Comparison of ENCODE assay signal across 15 cellular contexts in the genomic region with DNA sequence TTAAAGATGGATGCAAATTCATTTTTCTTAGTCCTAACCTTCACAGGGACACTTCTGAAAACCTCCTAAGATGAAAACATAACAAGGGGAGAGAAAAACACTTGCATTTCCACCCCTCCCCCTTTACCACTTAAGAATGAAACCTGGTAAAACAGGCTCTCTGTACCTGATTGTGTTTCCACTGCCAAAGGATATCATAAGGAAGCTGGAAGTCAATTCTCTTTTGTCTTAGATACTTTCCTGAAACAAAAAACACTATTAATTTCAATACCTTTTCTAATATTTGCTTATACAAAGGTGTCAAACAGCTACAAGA. TPM values are rescaled to one million over a fixed set of nuclear protein-coding genes. Genes with fewer than 3 reads are reported as not detected.
DNase-seq lines count a peak whose midpoint lies in the region; ATAC-seq and TF ChIP-seq lines count a peak whose summit lies in the region.
"Had no signal": no experiment of that assay in that cellular context is flagged by ENCODE, and none has a peak within 500 bp of the region (broad histone marks: within the 10 kb centered on the region; RNA-seq: fewer than 3 reads in every experiment).

No MANE protein-coding gene starts in this region.

- H4K20me1 ChIP-seq in GM23338 (replicated peaks; ENCODE audit: insufficient read depth): no peaks in the 10 kb centered on the region

- peaks cover 23% of the 10 kb centered on the region for H3K4me1 ChIP-seq in ACC112 (ENCODE audit: control insufficient read depth, insufficient read depth, low read length, unreplicated experiment)
- H3K4me1 ChIP-seq in GM23338 (ENCODE audit: insufficient read depth): peaks cover 8% of the 10 kb centered on the region

- no peaks in the 10 kb centered on the region for H3K9me3 Mint-ChIP-seq in GM23338
- H3K9me3 Mint-ChIP-seq in mesothelial cell of epicardium: no peaks in the 10 kb centered on the region
- H3K9me3 Mint-ChIP-seq in stimulated activated effector memory CD8-positive, alpha-beta T cell treated with anti-CD3 and anti-CD28 coated beads, Interleukin-12 subunit alpha, Interleukin-12 subunit beta, amount 100 ng/mL, for 72 hours: no peaks in the 10 kb centered on the region
- H3K9me3 Mint-ChIP-seq in activated CD4-positive, alpha-beta T cell treated with anti-CD3 and anti-CD28 coated beads, Interleukin-2, amount 10 ng/mL, durations not matched to agents 24 days and 14 days: no peaks in the 10 kb centered on the region
- no peaks in the 10 kb centered on the region for H3K9me3 Mint-ChIP-seq in stimulated activated naive CD8-positive, alpha-beta T cell treated with anti-CD3 and anti-CD28 coated beads, Interleukin-15, amount 100 ng/mL, for 72 hours
- H3K9me3 Mint-ChIP-seq: activated T-helper 17 cell treated with anti-CD3 and anti-CD28 coated beads, Interleukin-2, amount 50 U/mL, for 72 hours had no signal

- peaks cover 10% of the 10 kb centered on the region for H3K4me1 Mint-ChIP-seq in GM23338
- H3K4me1 Mint-ChIP-seq in mesothelial cell of epicardium: peaks cover 39% of the 10 kb centered on the region
- H3K4me1 Mint-ChIP-seq in stimulated activated effector memory CD8-positive, alpha-beta T cell treated with anti-CD3 and anti-CD28 coated beads, Interleukin-12 subunit alpha, Interleukin-12 subunit beta, amount 100 ng/mL, for 72 hours: no peaks in the 10 kb centered on the region
- H3K4me1 Mint-ChIP-seq in activated CD4-positive, alpha-beta T cell treated with anti-CD3 and anti-CD28 coated beads, Interleukin-2, amount 10 ng/mL, durations not matched to agents 24 days and 14 days: peaks cover 7% of the 10 kb centered on the region
- peaks cover 9% of the 10 kb centered on the region for H3K4me1 Mint-ChIP-seq in stimulated activated naive CD8-positive, alpha-beta T cell treated with anti-CD3 and anti-CD28 coated beads, Interleukin-15, amount 100 ng/mL, for 72 hours
- H3K4me1 Mint-ChIP-seq: activated T-helper 17 cell treated with anti-CD3 and anti-CD28 coated beads, Interleukin-2, amount 50 U/mL, for 72 hours had no signal

- TF ChIP-seq CTCF in GM23338 (conservative IDR thresholded peaks at IDR 0.05; ENCODE audit: low read depth in 2 of 2) (no peak), brain microvascular endothelial cell (IDR thresholded peaks at IDR 0.05; ENCODE audit: low read depth, low read length, missing control alignments) (no peak), mesothelial cell of epicardium (IDR thresholded peaks at IDR 0.05; ENCODE audit: unreplicated experiment) (no peak)

- H3K27ac ChIP-seq in ACC112 (ENCODE audit: low read depth, low read length): peak overlapping the region; percentile 90
- no peak overlapping the region for H3K27ac ChIP-seq in GM23338 (ENCODE audit: low read depth)
- peak overlapping the region; percentile 53 for H3K27ac ChIP-seq in brain microvascular endothelial cell

- H3K27ac Mint-ChIP-seq in GM23338 (peak overlapping the region; percentile 52), mesothelial cell of epicardium (peak overlapping the region; percentile 96)
- H3K27ac Mint-ChIP-seq in stimulated activated effector memory CD8-positive, alpha-beta T cell treated with anti-CD3 and anti-CD28 coated beads, Interleukin-12 subunit alpha, Interleukin-12 subunit beta, amount 100 ng/mL, for 72 hours: no peak overlapping the region
- no peak overlapping the region for H3K27ac Mint-ChIP-seq in activated CD4-positive, alpha-beta T cell treated with anti-CD3 and anti-CD28 coated beads, Interleukin-2, amount 10 ng/mL, durations not matched to agents 24 days and 14 days
- peak overlapping the region in 1 of 2 donors; percentile 29 for H3K27ac Mint-ChIP-seq in stimulated activated naive CD8-positive, alpha-beta T cell treated with anti-CD3 and anti-CD28 coated beads, Interleukin-15, amount 100 ng/mL, for 72 hours
- H3K27ac Mint-ChIP-seq: activated T-helper 17 cell treated with anti-CD3 and anti-CD28 coated beads, Interleukin-2, amount 50 U/mL, for 72 hours had no signal

- H3K36me3 ChIP-seq in ACC112 (ENCODE audit: insufficient read depth, low read length) (peaks cover 26% of the 10 kb centered on the region), GM23338 (ENCODE audit: insufficient read depth) (peaks cover 16% of the 10 kb centered on the region; the same call in 1 of the 2 replicates), brain microvascular endothelial cell (replicated peaks) (peaks cover 18% of the 10 kb centered on the region)

- no peak; the same call in 2 of the 3 replicates for ATAC-seq in GM23338
- ATAC-seq in stimulated activated effector memory CD8-positive, alpha-beta T cell treated with anti-CD3 and anti-CD28 coated beads, Interleukin-12 subunit alpha, Interleukin-12 subunit beta, amount 100 ng/mL, for 72 hours: no peak
- no peak for ATAC-seq in stimulated activated naive CD8-positive, alpha-beta T cell treated with anti-CD3 and anti-CD28 coated beads, Interleukin-15, amount 100 ng/mL, for 72 hours
- ATAC-seq: activated T-helper 17 cell treated with anti-CD3 and anti-CD28 coated beads, Interleukin-2, amount 50 U/mL, for 72 hours had no signal

- no peaks in the 10 kb centered on the region for H3F3A ChIP-seq in GM23338 (replicated peaks; ENCODE audit: low read depth)

- H3K4me3 Mint-ChIP-seq in GM23338: no peak overlapping the region
- H3K4me3 Mint-ChIP-seq in mesothelial cell of epicardium: peak overlapping the region; percentile 52
- no peak overlapping the region for H3K4me3 Mint-ChIP-seq in stimulated activated effector memory CD8-positive, alpha-beta T cell treated with anti-CD3 and anti-CD28 coated beads, Interleukin-12 subunit alpha, Interleukin-12 subunit beta, amount 100 ng/mL, for 72 hours
- H3K4me3 Mint-ChIP-seq in activated CD4-positive, alpha-beta T cell treated with anti-CD3 and anti-CD28 coated beads, Interleukin-2, amount 10 ng/mL, durations not matched to agents 24 days and 14 days: no peak overlapping the region
- no peak overlapping the region for H3K4me3 Mint-ChIP-seq in stimulated activated naive CD8-positive, alpha-beta T cell treated with anti-CD3 and anti-CD28 coated beads, Interleukin-15, amount 100 ng/mL, for 72 hours
- H3K4me3 Mint-ChIP-seq: activated T-helper 17 cell treated with anti-CD3 and anti-CD28 coated beads, Interleukin-2, amount 50 U/mL, for 72 hours had no signal

- no peak overlapping the region for H2AFZ ChIP-seq in ACC112 (ENCODE audit: low read length, unreplicated experiment)
- H2AFZ ChIP-seq in GM23338: no peak overlapping the region

- DNase-seq in GM23338 (ENCODE audit: low spot score) (no peak), brain microvascular endothelial cell (no peak), mesothelial cell of epicardium (ENCODE audit: low spot score in 2 of 2, unreplicated experiment in 2 of 2) (no peak), GOT3 (lab: John Stamatoyannopoulos, UW) (no peak)
- DNase-seq in stimulated activated effector memory CD8-positive, alpha-beta T cell treated with anti-CD3 and anti-CD28 coated beads, Interleukin-12 subunit alpha, Interleukin-12 subunit beta, amount 100 ng/mL, for 72 hours (ENCODE audit: low spot score in 2 of 2): no peak
- no peak for DNase-seq in activated CD4-positive, alpha-beta T cell treated with anti-CD3 and anti-CD28 coated beads, Interleukin-2, amount 10 ng/mL, durations not matched to agents 24 days and 14 days
- no peak for DNase-seq in stimulated activated naive CD8-positive, alpha-beta T cell treated with anti-CD3 and anti-CD28 coated beads, Interleukin-15, amount 100 ng/mL, for 72 hours
- DNase-seq: activated CD4-positive, alpha-beta T cell treated with anti-CD3 and anti-CD28 coated beads, Interleukin-2, amount 50 U/mL, for 4 hours; amygdala; Calu3; MG63; NK-92 treated with Interleukin-12 subunit alpha and Interleukin-12 subunit beta, amount 100 ng/mL, for 24 hours; SHP77 treated with DMSO at 0.1 percent for 48 hours had no signal

- H3K79me2 ChIP-seq in ACC112 (ENCODE audit: control insufficient read depth, insufficient read depth, low read length, unreplicated experiment) (no peaks in the 10 kb centered on the region), GM23338 (replicated peaks; ENCODE audit: insufficient read depth) (no peaks in the 10 kb centered on the region)

- H3K27me3 Mint-ChIP-seq in GM23338 (ENCODE audit: insufficient read depth, low read depth, poor library complexity) (no peaks in the 10 kb centered on the region), mesothelial cell of epicardium (ENCODE audit: low read depth) (no peaks in the 10 kb centered on the region)
- no peaks in the 10 kb centered on the region for H3K27me3 Mint-ChIP-seq in activated CD4-positive, alpha-beta T cell treated with anti-CD3 and anti-CD28 coated beads, Interleukin-2, amount 10 ng/mL, durations not matched to agents 24 days and 14 days
- no peaks in the 10 kb centered on the region for H3K27me3 Mint-ChIP-seq in stimulated activated naive CD8-positive, alpha-beta T cell treated with anti-CD3 and anti-CD28 coated beads, Interleukin-15, amount 100 ng/mL, for 72 hours
- H3K27me3 Mint-ChIP-seq: activated T-helper 17 cell treated with anti-CD3 and anti-CD28 coated beads, Interleukin-2, amount 50 U/mL, for 72 hours had no signal

- H3K4me2 ChIP-seq in GM23338: no peak overlapping the region

- peak overlapping the region; percentile 27; the same call in 1 of the 2 replicates for H3K4me3 ChIP-seq in ACC112 (ENCODE audit: low read depth, low read length)
- H3K4me3 ChIP-seq in GM23338: no peak overlapping the region
- H3K4me3 ChIP-seq in brain microvascular endothelial cell (ENCODE audit: low read depth, low read length): no peak overlapping the region
- H3K4me3 ChIP-seq: MG63 had no signal

- intact Hi-C loops in activated CD4-positive, alpha-beta T cell treated with anti-CD3 and anti-CD28 coated beads, Interleukin-2, amount 10 ng/mL, durations not matched to agents 24 days and 14 days (cut with micrococcal nuclease): no loop called here

- no peaks in the 10 kb centered on the region for H3K27me3 ChIP-seq in ACC112 (ENCODE audit: insufficient read depth, low read length)
- H3K27me3 ChIP-seq in GM23338 (ENCODE audit: insufficient read depth): no peaks in the 10 kb centered on the region
- H3K27me3 ChIP-seq in brain microvascular endothelial cell (replicated peaks): no peaks in the 10 kb centered on the region
- H3K27me3 ChIP-seq: MG63 had no signal

- H3K36me3 Mint-ChIP-seq in GM23338 (ENCODE audit: low read depth) (peaks cover 24% of the 10 kb centered on the region; the same call in 2 of the 3 replicates), mesothelial cell of epicardium (peaks cover 35% of the 10 kb centered on the region)
- peaks cover 96% of the 10 kb centered on the region for H3K36me3 Mint-ChIP-seq in stimulated activated effector memory CD8-positive, alpha-beta T cell treated with anti-CD3 and anti-CD28 coated beads, Interleukin-12 subunit alpha, Interleukin-12 subunit beta, amount 100 ng/mL, for 72 hours
- H3K36me3 Mint-ChIP-seq in activated CD4-positive, alpha-beta T cell treated with anti-CD3 and anti-CD28 coated beads, Interleukin-2, amount 10 ng/mL, durations not matched to agents 24 days and 14 days (ENCODE audit: low read depth): peaks cover 55% of the 10 kb centered on the region

- in situ Hi-C loops in brain microvascular endothelial cell (cut with HindIII; ENCODE audit: low pct_ligation_motif_present, low sequenced_read_pairs): no loop called here

- no peaks in the 10 kb centered on the region for H3K9me2 ChIP-seq in GM23338 (ENCODE audit: insufficient read depth)

RNA-seq across cellular contexts. Expression of a gene that starts 59.1 kb away (rescaled TPM):
- total RNA-seq in GM23338 (2014; rRNA removed; shearing (Covaris generic)): 57.6 and 87.7 TPM in 2 replicates
- 48.2 and 53.4 TPM in 2 replicates for polyA plus RNA-seq in GM23338 (2016; fragmentation: Nextera tagmentation; extraction: Ambion mirVana)
- total RNA-seq in mesothelial cell of epicardium: 55.0 to 57.0 TPM (median 55.5 TPM) in 3 replicates
- total RNA-seq in activated CD4-positive, alpha-beta T cell treated with anti-CD3 and anti-CD28 coated beads, Interleukin-2, amount 10 ng/mL, durations not matched to agents 24 days and 14 days: 29.9 and 30.1 TPM in 2 replicates

Comparison
In these comparisons a context has a peak if more than half of its experiments do, and no peak if none do; other contexts are left out.
1. H3K27ac Mint-ChIP-seq: peak in GM23338 (single experiment) and mesothelial cell of epicardium (single experiment); none in stimulated activated effector memory CD8-positive, alpha-beta T cell treated with anti-CD3 and anti-CD28 coated beads, Interleukin-12 subunit alpha, Interleukin-12 subunit beta, amount 100 ng/mL, for 72 hours (single experiment) and activated CD4-positive, alpha-beta T cell treated with anti-CD3 and anti-CD28 coated beads, Interleukin-2, amount 10 ng/mL, durations not matched to agents 24 days and 14 days (single experiment).